ENCODE assay signal across 2 cellular contexts in the genomic region with DNA sequence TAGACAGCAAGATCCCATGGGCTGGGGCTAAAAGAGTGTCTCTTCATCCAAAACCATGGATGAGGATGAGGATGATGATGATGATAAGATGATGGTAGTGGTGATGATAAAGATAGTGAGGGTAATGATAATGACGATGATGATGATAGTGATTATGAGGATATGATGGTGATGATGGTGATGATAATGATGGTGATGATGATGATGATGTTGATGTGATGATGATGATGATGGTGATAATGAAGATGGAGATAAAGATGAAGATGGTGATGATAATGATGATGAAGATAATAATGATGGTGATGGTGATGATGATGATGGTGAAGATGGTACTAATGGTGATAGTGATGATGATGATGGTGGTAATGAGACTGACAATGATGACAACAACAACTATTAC.
TF ChIP-seq lines count a peak whose summit lies in the region.

No MANE protein-coding gene starts in this region.

TF ChIP-seq in HEK293, 187 proteins besides CTCF, POLR2A, EP300 and RAD21 (continued from another document):
- TF ChIP-seq, protein P1, sequence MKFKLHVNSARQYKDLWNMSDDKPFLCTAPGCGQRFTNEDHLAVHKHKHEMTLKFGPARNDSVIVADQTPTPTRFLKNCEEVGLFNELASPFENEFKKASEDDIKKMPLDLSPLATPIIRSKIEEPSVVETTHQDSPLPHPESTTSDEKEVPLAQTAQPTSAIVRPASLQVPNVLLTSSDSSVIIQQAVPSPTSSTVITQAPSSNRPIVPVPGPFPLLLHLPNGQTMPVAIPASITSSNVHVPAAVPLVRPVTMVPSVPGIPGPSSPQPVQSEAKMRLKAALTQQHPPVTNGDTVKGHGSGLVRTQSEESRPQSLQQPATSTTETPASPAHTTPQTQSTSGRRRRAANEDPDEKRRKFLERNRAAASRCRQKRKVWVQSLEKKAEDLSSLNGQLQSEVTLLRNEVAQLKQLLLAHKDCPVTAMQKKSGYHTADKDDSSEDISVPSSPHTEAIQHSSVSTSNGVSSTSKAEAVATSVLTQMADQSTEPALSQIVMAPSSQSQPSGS (tag by site-specific recombination; IDR thresholded peaks at IDR 0.05; ENCODE audit: low read depth): 0 out of 2 replicates have a peak, but pooled peaks have one; percentile 40
- TF ChIP-seq ZNF624 (tag by site-specific recombination; IDR thresholded peaks at IDR 0.05): no peak

TF ChIP-seq in H1, 55 proteins besides CTCF, POLR2A, EP300 and RAD21 (continued from another document):
- TF ChIP-seq, protein P2, sequence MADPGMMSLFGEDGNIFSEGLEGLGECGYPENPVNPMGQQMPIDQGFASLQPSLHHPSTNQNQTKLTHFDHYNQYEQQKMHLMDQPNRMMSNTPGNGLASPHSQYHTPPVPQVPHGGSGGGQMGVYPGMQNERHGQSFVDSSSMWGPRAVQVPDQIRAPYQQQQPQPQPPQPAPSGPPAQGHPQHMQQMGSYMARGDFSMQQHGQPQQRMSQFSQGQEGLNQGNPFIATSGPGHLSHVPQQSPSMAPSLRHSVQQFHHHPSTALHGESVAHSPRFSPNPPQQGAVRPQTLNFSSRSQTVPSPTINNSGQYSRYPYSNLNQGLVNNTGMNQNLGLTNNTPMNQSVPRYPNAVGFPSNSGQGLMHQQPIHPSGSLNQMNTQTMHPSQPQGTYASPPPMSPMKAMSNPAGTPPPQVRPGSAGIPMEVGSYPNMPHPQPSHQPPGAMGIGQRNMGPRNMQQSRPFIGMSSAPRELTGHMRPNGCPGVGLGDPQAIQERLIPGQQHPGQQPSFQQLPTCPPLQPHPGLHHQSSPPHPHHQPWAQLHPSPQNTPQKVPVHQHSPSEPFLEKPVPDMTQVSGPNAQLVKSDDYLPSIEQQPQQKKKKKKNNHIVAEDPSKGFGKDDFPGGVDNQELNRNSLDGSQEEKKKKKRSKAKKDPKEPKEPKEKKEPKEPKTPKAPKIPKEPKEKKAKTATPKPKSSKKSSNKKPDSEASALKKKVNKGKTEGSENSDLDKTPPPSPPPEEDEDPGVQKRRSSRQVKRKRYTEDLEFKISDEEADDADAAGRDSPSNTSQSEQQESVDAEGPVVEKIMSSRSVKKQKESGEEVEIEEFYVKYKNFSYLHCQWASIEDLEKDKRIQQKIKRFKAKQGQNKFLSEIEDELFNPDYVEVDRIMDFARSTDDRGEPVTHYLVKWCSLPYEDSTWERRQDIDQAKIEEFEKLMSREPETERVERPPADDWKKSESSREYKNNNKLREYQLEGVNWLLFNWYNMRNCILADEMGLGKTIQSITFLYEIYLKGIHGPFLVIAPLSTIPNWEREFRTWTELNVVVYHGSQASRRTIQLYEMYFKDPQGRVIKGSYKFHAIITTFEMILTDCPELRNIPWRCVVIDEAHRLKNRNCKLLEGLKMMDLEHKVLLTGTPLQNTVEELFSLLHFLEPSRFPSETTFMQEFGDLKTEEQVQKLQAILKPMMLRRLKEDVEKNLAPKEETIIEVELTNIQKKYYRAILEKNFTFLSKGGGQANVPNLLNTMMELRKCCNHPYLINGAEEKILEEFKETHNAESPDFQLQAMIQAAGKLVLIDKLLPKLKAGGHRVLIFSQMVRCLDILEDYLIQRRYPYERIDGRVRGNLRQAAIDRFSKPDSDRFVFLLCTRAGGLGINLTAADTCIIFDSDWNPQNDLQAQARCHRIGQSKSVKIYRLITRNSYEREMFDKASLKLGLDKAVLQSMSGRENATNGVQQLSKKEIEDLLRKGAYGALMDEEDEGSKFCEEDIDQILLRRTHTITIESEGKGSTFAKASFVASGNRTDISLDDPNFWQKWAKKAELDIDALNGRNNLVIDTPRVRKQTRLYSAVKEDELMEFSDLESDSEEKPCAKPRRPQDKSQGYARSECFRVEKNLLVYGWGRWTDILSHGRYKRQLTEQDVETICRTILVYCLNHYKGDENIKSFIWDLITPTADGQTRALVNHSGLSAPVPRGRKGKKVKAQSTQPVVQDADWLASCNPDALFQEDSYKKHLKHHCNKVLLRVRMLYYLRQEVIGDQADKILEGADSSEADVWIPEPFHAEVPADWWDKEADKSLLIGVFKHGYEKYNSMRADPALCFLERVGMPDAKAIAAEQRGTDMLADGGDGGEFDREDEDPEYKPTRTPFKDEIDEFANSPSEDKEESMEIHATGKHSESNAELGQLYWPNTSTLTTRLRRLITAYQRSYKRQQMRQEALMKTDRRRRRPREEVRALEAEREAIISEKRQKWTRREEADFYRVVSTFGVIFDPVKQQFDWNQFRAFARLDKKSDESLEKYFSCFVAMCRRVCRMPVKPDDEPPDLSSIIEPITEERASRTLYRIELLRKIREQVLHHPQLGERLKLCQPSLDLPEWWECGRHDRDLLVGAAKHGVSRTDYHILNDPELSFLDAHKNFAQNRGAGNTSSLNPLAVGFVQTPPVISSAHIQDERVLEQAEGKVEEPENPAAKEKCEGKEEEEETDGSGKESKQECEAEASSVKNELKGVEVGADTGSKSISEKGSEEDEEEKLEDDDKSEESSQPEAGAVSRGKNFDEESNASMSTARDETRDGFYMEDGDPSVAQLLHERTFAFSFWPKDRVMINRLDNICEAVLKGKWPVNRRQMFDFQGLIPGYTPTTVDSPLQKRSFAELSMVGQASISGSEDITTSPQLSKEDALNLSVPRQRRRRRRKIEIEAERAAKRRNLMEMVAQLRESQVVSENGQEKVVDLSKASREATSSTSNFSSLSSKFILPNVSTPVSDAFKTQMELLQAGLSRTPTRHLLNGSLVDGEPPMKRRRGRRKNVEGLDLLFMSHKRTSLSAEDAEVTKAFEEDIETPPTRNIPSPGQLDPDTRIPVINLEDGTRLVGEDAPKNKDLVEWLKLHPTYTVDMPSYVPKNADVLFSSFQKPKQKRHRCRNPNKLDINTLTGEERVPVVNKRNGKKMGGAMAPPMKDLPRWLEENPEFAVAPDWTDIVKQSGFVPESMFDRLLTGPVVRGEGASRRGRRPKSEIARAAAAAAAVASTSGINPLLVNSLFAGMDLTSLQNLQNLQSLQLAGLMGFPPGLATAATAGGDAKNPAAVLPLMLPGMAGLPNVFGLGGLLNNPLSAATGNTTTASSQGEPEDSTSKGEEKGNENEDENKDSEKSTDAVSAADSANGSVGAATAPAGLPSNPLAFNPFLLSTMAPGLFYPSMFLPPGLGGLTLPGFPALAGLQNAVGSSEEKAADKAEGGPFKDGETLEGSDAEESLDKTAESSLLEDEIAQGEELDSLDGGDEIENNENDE (IDR thresholded peaks at IDR 0.05; ENCODE audit: insufficient replicate concordance, low read length): no peak
- TF ChIP-seq MAFK (IDR thresholded peaks at IDR 0.05; ENCODE audit: low read depth, low read length) (no peak), CEBPB (IDR thresholded peaks at IDR 0.05; ENCODE audit: low read depth, low read length) (no peak), CREB1 (IDR thresholded peaks at IDR 0.05) (no peak), KDM5A (IDR thresholded peaks at IDR 0.05; ENCODE audit: low read length) (no peak), RXRA (IDR thresholded peaks at IDR 0.05; ENCODE audit: insufficient read depth, low read depth, low read length) (no peak), POLR2AphosphoS5 (IDR thresholded peaks at IDR 0.05; ENCODE audit: low read depth, low read length) (no peak), SP4 (IDR thresholded peaks at IDR 0.05; ENCODE audit: low read length) (no peak), HDAC2 (IDR thresholded peaks at IDR 0.05; ENCODE audit: borderline replicate concordance in 1 of 2, low read depth in 2 of 2, low read length in 2 of 2) (no peak), ZNF274 (IDR thresholded peaks at IDR 0.05; ENCODE audit: borderline replicate concordance, extremely low read depth, low read length) (no peak)
- TF ChIP-seq, protein P3, sequence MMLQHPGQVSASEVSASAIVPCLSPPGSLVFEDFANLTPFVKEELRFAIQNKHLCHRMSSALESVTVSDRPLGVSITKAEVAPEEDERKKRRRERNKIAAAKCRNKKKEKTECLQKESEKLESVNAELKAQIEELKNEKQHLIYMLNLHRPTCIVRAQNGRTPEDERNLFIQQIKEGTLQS (IDR thresholded peaks at IDR 0.05; ENCODE audit: insufficient read depth, low read depth, low read length): no peak
- TF ChIP-seq, protein P1 (IDR thresholded peaks at IDR 0.05; ENCODE audit: low read length): no peak
- TF ChIP-seq, protein P4, sequence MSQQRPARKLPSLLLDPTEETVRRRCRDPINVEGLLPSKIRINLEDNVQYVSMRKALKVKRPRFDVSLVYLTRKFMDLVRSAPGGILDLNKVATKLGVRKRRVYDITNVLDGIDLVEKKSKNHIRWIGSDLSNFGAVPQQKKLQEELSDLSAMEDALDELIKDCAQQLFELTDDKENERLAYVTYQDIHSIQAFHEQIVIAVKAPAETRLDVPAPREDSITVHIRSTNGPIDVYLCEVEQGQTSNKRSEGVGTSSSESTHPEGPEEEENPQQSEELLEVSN (IDR thresholded peaks at IDR 0.05): no peak
